In the genomic region with DNA sequence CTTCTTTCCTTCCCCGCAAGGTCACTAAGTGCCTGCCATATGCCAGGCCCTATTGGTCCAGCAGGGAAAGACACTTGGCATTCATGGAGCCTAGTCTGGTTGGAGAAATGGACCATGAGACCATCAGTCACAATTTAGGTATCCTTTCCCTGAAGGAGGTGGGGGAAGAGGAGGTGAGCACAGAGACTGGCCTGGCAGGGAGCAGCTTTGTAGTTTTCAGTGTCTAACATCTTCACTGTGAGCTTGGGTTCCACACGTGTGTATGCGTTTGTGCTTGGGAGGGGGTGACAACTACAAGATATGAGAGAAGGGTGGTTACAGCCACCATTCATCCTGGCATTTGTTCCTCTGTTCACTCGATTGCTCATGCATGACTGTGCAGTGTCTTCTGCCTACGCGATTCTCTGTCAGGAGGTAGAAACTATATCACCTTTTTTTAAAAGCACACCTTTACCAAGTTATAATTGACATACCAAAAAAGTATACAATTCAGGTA, we compare ENCODE assay signal across 17 cellular contexts. TPM values are rescaled to one million over a fixed set of nuclear protein-coding genes. Genes with fewer than 3 reads are reported as not detected.
A peak's percentile ranks its signal among the peaks of the same experiment; 100 is the strongest.
DNase-seq lines count a peak whose midpoint lies in the region; ATAC-seq and TF ChIP-seq lines count a peak whose summit lies in the region.
"Had no signal": no experiment of that assay in that cellular context is flagged by ENCODE, and none has a peak within 500 bp of the region (broad histone marks: within the 10 kb centered on the region; RNA-seq: fewer than 3 reads in every experiment).

No MANE protein-coding gene starts in this region.

- TF ChIP-seq CTCF in IMR-90 (conservative IDR thresholded peaks at IDR 0.05; ENCODE audit: low read depth, low read length) (no peak), brain (conservative IDR thresholded peaks at IDR 0.05) (no peak), PC-3 (conservative IDR thresholded peaks at IDR 0.05; ENCODE audit: low read depth, low read length) (no peak), suprapubic skin (IDR thresholded peaks at IDR 0.05) (no peak)

- H3K79me1 ChIP-seq in IMR-90 (ENCODE audit: low read depth in 1 of 2, low read length in 2 of 2), result peaks cover 3 to 76% of the 10 kb centered on the region in 2 experiments; a peak in 3 of 4 replicates

- DNase-seq in activated naive CD4-positive, alpha-beta T cell treated with anti-CD3 and anti-CD28 coated beads, Interleukin-2, amount 50 U/mL, for 72 hours (ENCODE audit: low spot score in 2 of 2), result peak in 1 of 2 donors; percentile 42
- no peak for DNase-seq in activated naive CD4-positive, alpha-beta T cell treated with Interleukin-2 at 50 U/mL for 16 hours
- DNase-seq in IMR-90 (no peak), HuH-7 (ENCODE audit: low spot score) (no peak), PC-3 (no peak), suprapubic skin (ENCODE audit: low spot score in 2 of 2) (no peak)
- DNase-seq: effector memory CD4-positive, alpha-beta T cell; foreskin melanocyte; NCI-H1694 treated with DMSO at 0.1 percent for 48 hours; NCI-H748 treated with DMSO at 0.1 percent for 48 hours; RPMI8226 had no signal

- peaks cover 14% of the 10 kb centered on the region for H3K9me1 ChIP-seq in IMR-90 (ENCODE audit: insufficient read depth, low read length)

- H3K27me3 Mint-ChIP-seq in brain, result peaks cover 3% of the 10 kb centered on the region
- no peaks in the 10 kb centered on the region for H3K27me3 Mint-ChIP-seq in stimulated activated memory B cell treated with anti-CD40 and anti-IgM and Interleukin-4, amounts not matched to agents 10 μg/mL and 1 μg/mL and 100 μg/mL, for 72 hours
- H3K27me3 Mint-ChIP-seq: progenitor cell of endocrine pancreas had no signal

- intact Hi-C loops in IMR-90 (cut with micrococcal nuclease) (no loop called here), PC-3 (cut with micrococcal nuclease) (no loop called here)

- peaks cover 12 to 15% of the 10 kb centered on the region in 2 donors for H3K36me3 Mint-ChIP-seq in activated naive CD4-positive, alpha-beta T cell treated with anti-CD3 and anti-CD28 coated beads, Interleukin-2, amount 50 U/mL, for 72 hours
- peaks cover 18% of the 10 kb centered on the region for H3K36me3 Mint-ChIP-seq in brain
- H3K36me3 Mint-ChIP-seq in stimulated activated memory B cell treated with anti-CD40 and anti-IgM and Interleukin-4, amounts not matched to agents 10 μg/mL and 1 μg/mL and 100 μg/mL, for 72 hours, result peaks cover 36% of the 10 kb centered on the region

- H3K27ac Mint-ChIP-seq in activated naive CD4-positive, alpha-beta T cell treated with anti-CD3 and anti-CD28 coated beads, Interleukin-2, amount 50 U/mL, for 72 hours, result peak overlapping the region; percentile 70 to 83
- H3K27ac Mint-ChIP-seq in brain, result peak overlapping the region in 4 of 5 experiments; percentile 62 to 89 (median 78)
- peak overlapping the region; percentile 57 for H3K27ac Mint-ChIP-seq in stimulated activated memory B cell treated with anti-CD40 and anti-IgM and Interleukin-4, amounts not matched to agents 10 μg/mL and 1 μg/mL and 100 μg/mL, for 72 hours

- peak overlapping the region; percentile 1 for H2AK9ac ChIP-seq in IMR-90 (replicated peaks; ENCODE audit: low read depth, low read length, poor library complexity)

- H3K9ac ChIP-seq in IMR-90 (ENCODE audit: low read depth, low read length) (no peak overlapping the region), PC-3 (ENCODE audit: low read length) (no peak overlapping the region)
- H3K9ac ChIP-seq: KMS-11 had no signal

- H3K9me3 Mint-ChIP-seq in activated naive CD4-positive, alpha-beta T cell treated with anti-CD3 and anti-CD28 coated beads, Interleukin-2, amount 50 U/mL, for 72 hours, result no peaks in the 10 kb centered on the region
- peaks cover 0 to 4% (median 0%) of the 10 kb centered on the region in 5 experiments for H3K9me3 Mint-ChIP-seq in brain
- no peaks in the 10 kb centered on the region for H3K9me3 Mint-ChIP-seq in stimulated activated memory B cell treated with anti-CD40 and anti-IgM and Interleukin-4, amounts not matched to agents 10 μg/mL and 1 μg/mL and 100 μg/mL, for 72 hours

- no peak overlapping the region for H3K4me3 ChIP-seq in IMR-90 (ENCODE audit: insufficient read depth, low read depth, low read length)
- H3K4me3 ChIP-seq in PC-3 (ENCODE audit: low read length), result no peak overlapping the region
- no peak overlapping the region for H3K4me3 ChIP-seq in suprapubic skin
- H3K4me3 ChIP-seq: mucosa of descending colon, uterus had no signal

- POLR2A ChIA-PET in IMR-90 (lab: Charles Lee; ENCODE audit: unreplicated experiment), result no interaction called here
- POLR2A ChIA-PET in PC-3 (lab: Charles Lee; ENCODE audit: unreplicated experiment), result no interaction called here

- no peak overlapping the region for H4K91ac ChIP-seq in IMR-90 (ENCODE audit: insufficient read depth, low read depth, low read length)

- H3K27me3 ChIP-seq in IMR-90 (ENCODE audit: control insufficient read depth, insufficient read depth, low read length) (no peaks in the 10 kb centered on the region), PC-3 (ENCODE audit: low read length) (no peaks in the 10 kb centered on the region), suprapubic skin (no peaks in the 10 kb centered on the region)
- H3K27me3 ChIP-seq: uterus had no signal

- H2AK5ac ChIP-seq in IMR-90 (ENCODE audit: low read depth, low read length), result no peak overlapping the region; the same call in 1 of the 2 replicates

- H3K9me3 ChIP-seq in IMR-90 (ENCODE audit: control insufficient read depth, insufficient read depth, low read length) (no peaks in the 10 kb centered on the region), PC-3 (ENCODE audit: low read length) (no peaks in the 10 kb centered on the region), suprapubic skin (no peaks in the 10 kb centered on the region)
- H3K9me3 ChIP-seq: mucosa of descending colon, uterus had no signal

- no peak for TF ChIP-seq RAD21 in IMR-90 (IDR thresholded peaks at IDR 0.05; ENCODE audit: low read length)

- H4K8ac ChIP-seq in IMR-90 (ENCODE audit: low read depth in 2 of 2, low read length in 2 of 2), result no peak overlapping the region

- BruUV-seq in IMR-90 (replicated peaks; lab: Mats Ljungman, UMichigan), result no TSS peak
- BruUV-seq in PC-3 (replicated peaks; lab: Mats Ljungman, UMichigan), result no TSS peak

- CTCF ChIA-PET in IMR-90 (lab: Yijun Ruan, JAX) (no interaction called here), PC-3 (lab: Charles Lee) (no interaction called here)

- H3F3A ChIP-seq in PC-3 (ENCODE audit: low read length, unreplicated experiment), result no peaks in the 10 kb centered on the region

- no peak overlapping the region for H2BK120ac ChIP-seq in IMR-90 (ENCODE audit: low read depth, low read length)

- H3K18ac ChIP-seq in IMR-90 (ENCODE audit: low read depth, low read length), result no peak overlapping the region

- peaks cover 12% of the 10 kb centered on the region for H3K36me3 ChIP-seq in IMR-90 (ENCODE audit: control insufficient read depth, insufficient read depth, low read length)
- peaks cover 2% of the 10 kb centered on the region for H3K36me3 ChIP-seq in PC-3 (ENCODE audit: low read depth, low read length)
- peaks cover 19% of the 10 kb centered on the region for H3K36me3 ChIP-seq in suprapubic skin
- H3K36me3 ChIP-seq: uterus had no signal

- H2BK15ac ChIP-seq in IMR-90 (ENCODE audit: low read depth, low read length), result no peak overlapping the region

- H2AFZ ChIP-seq in IMR-90 (replicated peaks; ENCODE audit: low read length, poor library complexity) (no peak overlapping the region), PC-3 (ENCODE audit: low read length) (no peak overlapping the region)

- no peak overlapping the region for H3K23ac ChIP-seq in IMR-90 (ENCODE audit: low read depth, low read length)

- peaks cover 6% of the 10 kb centered on the region for H3K4me1 ChIP-seq in IMR-90 (ENCODE audit: control insufficient read depth, insufficient read depth, low read length)
- peaks cover 16% of the 10 kb centered on the region for H3K4me1 ChIP-seq in PC-3 (ENCODE audit: insufficient read depth, low read length)
- peaks cover 23% of the 10 kb centered on the region for H3K4me1 ChIP-seq in suprapubic skin

- in situ Hi-C loops in IMR-90 (cut with MboI; ENCODE audit: low sequenced_read_pairs), result no loop called here

- H4K20me1 ChIP-seq in IMR-90 (ENCODE audit: insufficient read depth, low read length) (peaks cover 7% of the 10 kb centered on the region), PC-3 (ENCODE audit: low read length) (no peaks in the 10 kb centered on the region)

- H3K14ac ChIP-seq in IMR-90 (replicated peaks; ENCODE audit: low read depth, low read length), result no peak overlapping the region

- no peak for TF ChIP-seq POLR2A in IMR-90 (IDR thresholded peaks at IDR 0.05; ENCODE audit: low read depth, low read length)
- no peak for TF ChIP-seq POLR2A in suprapubic skin (IDR thresholded peaks at IDR 0.05)

- H3K27ac ChIP-seq in IMR-90 (ENCODE audit: insufficient read depth, low read length), result no peak overlapping the region
- no peak overlapping the region for H3K27ac ChIP-seq in PC-3 (ENCODE audit: low read length)
- no peak overlapping the region for H3K27ac ChIP-seq in suprapubic skin
- H3K27ac ChIP-seq: KMS-11, uterus had no signal

- peak overlapping the region; percentile 26 to 80 (median 43) for H3K4me3 Mint-ChIP-seq in brain
- H3K4me3 Mint-ChIP-seq in stimulated activated memory B cell treated with anti-CD40 and anti-IgM and Interleukin-4, amounts not matched to agents 10 μg/mL and 1 μg/mL and 100 μg/mL, for 72 hours, result no peak overlapping the region

- no peak overlapping the region for H2BK20ac ChIP-seq in IMR-90 (ENCODE audit: low read depth, low read length)

- peaks cover 68% of the 10 kb centered on the region for H3K4me1 Mint-ChIP-seq in brain
- peaks cover 54% of the 10 kb centered on the region for H3K4me1 Mint-ChIP-seq in stimulated activated memory B cell treated with anti-CD40 and anti-IgM and Interleukin-4, amounts not matched to agents 10 μg/mL and 1 μg/mL and 100 μg/mL, for 72 hours

- WGBS in IMR-90 (ENCODE audit: extremely low coverage in 2 of 2, insufficient read length in 1 of 2), 2 experiments, result 67% methylated on average over 2 of the region's 6 CpGs; no CpG with 5 or more reads in 1 of the 2 experiments
- whole genome bisulfite sequencing in suprapubic skin, result 83% methylated on average over 6 of the region's 6 CpGs

- no peak for TF ChIP-seq EP300 in suprapubic skin (IDR thresholded peaks at IDR 0.05)

- no peak overlapping the region for H4K5ac ChIP-seq in IMR-90 (ENCODE audit: low read depth, low read length)

- ATAC-seq in activated naive CD4-positive, alpha-beta T cell treated with anti-CD3 and anti-CD28 coated beads, Interleukin-2, amount 50 U/mL, for 72 hours, result peak in 1 of 2 donors; percentile 13
- ATAC-seq in IMR-90 (ENCODE audit: low read depth) (no peak), PC-3 (no peak)
- ATAC-seq in stimulated activated memory B cell treated with anti-CD40 and anti-IgM and Interleukin-4, amounts not matched to agents 10 μg/mL and 1 μg/mL and 100 μg/mL, for 72 hours, result no peak
- ATAC-seq: mucosa of descending colon had no signal

- H3K4ac ChIP-seq in IMR-90 (ENCODE audit: low read depth, low read length), result peak overlapping the region; percentile 0; the same call in 1 of the 2 replicates

- H3K79me2 ChIP-seq in PC-3 (ENCODE audit: low read length), result peaks cover 22% of the 10 kb centered on the region; the same call in 1 of the 2 replicates

- H3K4me2 ChIP-seq in IMR-90 (ENCODE audit: low read depth, low read length) (no peak overlapping the region), PC-3 (ENCODE audit: low read length) (no peak overlapping the region)
- H3K4me2 ChIP-seq: KMS-11 had no signal

- dilution Hi-C loops in IMR-90 (cut with HindIII; ENCODE audit: low sequenced_read_pairs, unreplicated experiment), result no loop called here

- no peak overlapping the region for H3K56ac ChIP-seq in IMR-90 (ENCODE audit: extremely low read depth, insufficient read depth, low read length)

- H3K9me2 ChIP-seq in PC-3 (replicated peaks; ENCODE audit: low read length), result no peaks in the 10 kb centered on the region

- H2BK5ac ChIP-seq in IMR-90 (ENCODE audit: low read depth, low read length, poor library complexity, severe bottlenecking), result no peak overlapping the region

RNA-seq across cellular contexts. Expression of gene MZF1, which starts 5.3 kb away (rescaled TPM):
- 10 to 100 TPM; 22.1 to 26.8 TPM for total RNA-seq in activated naive CD4-positive, alpha-beta T cell treated with anti-CD3 and anti-CD28 coated beads, Interleukin-2, amount 50 U/mL, for 72 hours
- 3.4 and 3.6 TPM in 2 replicates for total RNA-seq in IMR-90 (2012; rRNA removed)
- 15.0 and 17.1 TPM in 2 replicates for polyA plus RNA-seq in IMR-90 (2012; rRNA removed)
- 4.3 and 11.4 TPM in 2 replicates for polyA plus RNA-seq in IMR-90 (2012; cell fraction: cytosol; rRNA removed)
- 136 and 263 TPM in 2 replicates for polyA plus RNA-seq in IMR-90 (2012; cell fraction: nucleus; rRNA removed; ENCODE audit: low replicate concordance)
- 14.9 TPM for polyA plus RNA-seq in brain (ENCODE audit: insufficient read depth, low read depth, low replicate concordance)
- 18.0 and 29.3 TPM in 2 replicates for total RNA-seq in PC-3 (2014; rRNA removed)
- 10 to 100 TPM; 29.0 to 53.2 (median 37.5) TPM for total RNA-seq in suprapubic skin

RNA-seq across cellular contexts. Expression of gene UBE2M, which starts 20.1 kb away (rescaled TPM):
- total RNA-seq in activated naive CD4-positive, alpha-beta T cell treated with anti-CD3 and anti-CD28 coated beads, Interleukin-2, amount 50 U/mL, for 72 hours, result 100 to 1,000 TPM; 121 to 123 TPM
- total RNA-seq in IMR-90 (2012; rRNA removed), result 55.9 and 63.0 TPM in 2 replicates
- 66.6 and 72.5 TPM in 2 replicates for polyA plus RNA-seq in IMR-90 (2012; rRNA removed)
- polyA plus RNA-seq in IMR-90 (2012; cell fraction: cytosol; rRNA removed), result 55.0 and 72.6 TPM in 2 replicates
- 82.7 and 116 TPM in 2 replicates for polyA plus RNA-seq in IMR-90 (2012; cell fraction: nucleus; rRNA removed; ENCODE audit: low replicate concordance)
- 192 TPM for polyA plus RNA-seq in brain (ENCODE audit: insufficient read depth, low read depth, low replicate concordance)
- 243 and 268 TPM in 2 replicates for total RNA-seq in PC-3 (2014; rRNA removed)
- total RNA-seq in suprapubic skin, result 10 to 100 TPM; 16.4 to 31.5 (median 21.7) TPM

RNA-seq across cellular contexts. Expression of gene CHMP2A, which starts 23.6 kb away (rescaled TPM):
- total RNA-seq in activated naive CD4-positive, alpha-beta T cell treated with anti-CD3 and anti-CD28 coated beads, Interleukin-2, amount 50 U/mL, for 72 hours, result 100 to 1,000 TPM; 112 to 114 TPM
- 105 and 128 TPM in 2 replicates for total RNA-seq in IMR-90 (2012; rRNA removed)
- 183 and 202 TPM in 2 replicates for polyA plus RNA-seq in IMR-90 (2012; rRNA removed)
- 206 and 255 TPM in 2 replicates for polyA plus RNA-seq in IMR-90 (2012; cell fraction: cytosol; rRNA removed)
- polyA plus RNA-seq in IMR-90 (2012; cell fraction: nucleus; rRNA removed; ENCODE audit: low replicate concordance), result 88.8 and 142 TPM in 2 replicates
- polyA plus RNA-seq in brain (ENCODE audit: insufficient read depth, low read depth, low replicate concordance), result 216 TPM
- total RNA-seq in PC-3 (2014; rRNA removed), result 220 and 264 TPM in 2 replicates
- total RNA-seq in suprapubic skin, result 100 to 1,000 TPM in 3 of 4 donors, 10 to 100 TPM in 1; 96.1 to 120 (median 103) TPM

RNA-seq across cellular contexts. Expression of gene TRIM28, which starts 34.6 kb away (rescaled TPM):
- total RNA-seq in activated naive CD4-positive, alpha-beta T cell treated with anti-CD3 and anti-CD28 coated beads, Interleukin-2, amount 50 U/mL, for 72 hours, result 100 to 1,000 TPM; 446 to 497 TPM
- 313 and 349 TPM in 2 replicates for total RNA-seq in IMR-90 (2012; rRNA removed)
- polyA plus RNA-seq in IMR-90 (2012; rRNA removed), result 465 and 964 TPM in 2 replicates
- polyA plus RNA-seq in IMR-90 (2012; cell fraction: cytosol; rRNA removed), result 339 TPM in 2 replicates
- polyA plus RNA-seq in IMR-90 (2012; cell fraction: nucleus; rRNA removed; ENCODE audit: low replicate concordance), result 522 and 1,051 TPM in 2 replicates
- polyA plus RNA-seq in brain (ENCODE audit: insufficient read depth, low read depth, low replicate concordance), result 698 TPM
- 1,169 and 1,653 TPM in 2 replicates for total RNA-seq in PC-3 (2014; rRNA removed)
- 100 to 1,000 TPM; 334 to 395 (median 360) TPM for total RNA-seq in suprapubic skin

RNA-seq across cellular contexts. Expression of gene ZBTB45, which starts 58.9 kb away (rescaled TPM):
- total RNA-seq in activated naive CD4-positive, alpha-beta T cell treated with anti-CD3 and anti-CD28 coated beads, Interleukin-2, amount 50 U/mL, for 72 hours, result 10 to 100 TPM in 1 of 2 donors, 1 to 10 TPM in 1; 7.9 to 12.2 TPM
- total RNA-seq in IMR-90 (2012; rRNA removed) (1.4 TPM in 2 replicates), PC-3 (2014; rRNA removed) (14.0 and 19.1 TPM in 2 replicates), suprapubic skin (10 to 100 TPM in 3 of 4 donors, 1 to 10 TPM in 1; 6.7 to 20.7 (median 15.8) TPM)
- polyA plus RNA-seq in IMR-90 (2012; rRNA removed) (9.7 and 13.5 TPM in 2 replicates), brain (ENCODE audit: insufficient read depth, low read depth, low replicate concordance) (16.1 TPM)
- polyA plus RNA-seq in IMR-90 (2012; cell fraction: cytosol; rRNA removed), result 9.5 and 13.5 TPM in 2 replicates
- 13.1 and 26.4 TPM in 2 replicates for polyA plus RNA-seq in IMR-90 (2012; cell fraction: nucleus; rRNA removed; ENCODE audit: low replicate concordance)
